27 cellular contexts compared by ENCODE assay signal in genomic region chr1:8519167-8519566, GRCh38.
"Had no signal": no experiment of that assay in that cellular context is flagged by ENCODE, and none has a peak within 500 bp of the region (broad histone marks: within the 10 kb centered on the region; RNA-seq: fewer than 3 reads in every experiment).

No MANE protein-coding gene starts in this region.

- H3K9me3 ChIP-seq: ascending aorta, heart right ventricle, right atrium auricular region, suprapubic skin, transverse colon had no signal

- H3K4me3 ChIP-seq: ascending aorta, cardiac muscle cell, heart right ventricle, right atrium auricular region, suprapubic skin, transverse colon had no signal

- H3K9me3 Mint-ChIP-seq: activated naive CD4-positive, alpha-beta T cell treated with anti-CD3 and anti-CD28 coated beads, Interleukin-2, amount 10 ng/mL, durations not matched to agents 7 days and 5 days; activated naive CD8-positive, alpha-beta T cell treated with anti-CD3 and anti-CD28 coated beads, Interleukin-2, amount 10 ng/mL, durations not matched to agents 7 days and 5 days; activated T-helper 1 cell treated with anti-CD3 and anti-CD28 coated beads, Interleukin-12 subunit alpha, Interleukin-12 subunit beta, Interleukin-2, Interleukin-4 antibody, amounts not matched to agents 30 ng/mL and 10 ng/mL and 1 ng/mL, durations not matched to agents 14 hours and 24 hours and 36 hours; brain; endodermal cell; memory B cell; naive thymus-derived CD4-positive, alpha-beta T cell had no signal

- H3K4me3 Mint-ChIP-seq: activated B cell treated with CpG ODN at 0.5 μM for 24 hours; activated naive CD4-positive, alpha-beta T cell treated with anti-CD3 and anti-CD28 coated beads, Interleukin-2, amount 10 ng/mL, durations not matched to agents 7 days and 5 days; activated naive CD8-positive, alpha-beta T cell treated with anti-CD3 and anti-CD28 coated beads, Interleukin-2, amount 10 ng/mL, durations not matched to agents 7 days and 5 days; activated T-helper 1 cell treated with anti-CD3 and anti-CD28 coated beads, Interleukin-12 subunit alpha, Interleukin-12 subunit beta, Interleukin-2, Interleukin-4 antibody, amounts not matched to agents 30 ng/mL and 10 ng/mL and 1 ng/mL, durations not matched to agents 14 hours and 24 hours and 36 hours; endodermal cell; memory B cell; T-helper 17 cell had no signal

- DNase-seq: activated B cell treated with CpG ODN at 0.5 μM for 24 hours; activated CD4-positive, alpha-beta T cell treated with anti-CD3 and anti-CD28 coated beads, Interleukin-2, amount 50 U/mL, for 4 hours; activated effector memory CD4-positive, alpha-beta T cell treated with anti-CD3 and anti-CD28 coated beads, Interleukin-2, amount 50 U/mL, for 16 hours; activated naive CD4-positive, alpha-beta T cell treated with anti-CD3 and anti-CD28 coated beads, Interleukin-2, amount 10 ng/mL, durations not matched to agents 7 days and 5 days; activated naive CD8-positive, alpha-beta T cell treated with anti-CD3 and anti-CD28 coated beads, Interleukin-2, amount 10 ng/mL, durations not matched to agents 7 days and 5 days; activated T-cell treated with anti-CD3 and anti-CD28 coated beads for 4 hours; cortex of kidney; endodermal cell; foreskin fibroblast; heart right ventricle; midbrain; naive thymus-derived CD4-positive, alpha-beta T cell; occipital lobe; stimulated activated CD4-positive, alpha-beta T cell treated with anti-CD3 and anti-CD28 coated beads, Interleukin-15, amount 100 ng/mL, for 24 hours; stimulated activated CD4-positive, alpha-beta T cell treated with anti-CD3 and anti-CD28 coated beads, Interleukin-2, amount 100 ng/mL, for 24 hours; stimulated activated naive CD4-positive, alpha-beta T cell; SW 1271; T-helper 17 cell; T1000; transverse colon had no signal

- H3K27me3 Mint-ChIP-seq: activated B cell treated with CpG ODN at 0.5 μM for 24 hours; activated naive CD4-positive, alpha-beta T cell treated with anti-CD3 and anti-CD28 coated beads, Interleukin-2, amount 10 ng/mL, durations not matched to agents 7 days and 5 days; activated naive CD8-positive, alpha-beta T cell treated with anti-CD3 and anti-CD28 coated beads, Interleukin-2, amount 10 ng/mL, durations not matched to agents 7 days and 5 days; memory B cell; naive thymus-derived CD4-positive, alpha-beta T cell; T-helper 17 cell had no signal

- H3K36me3 ChIP-seq: ascending aorta, cardiac muscle cell, right atrium auricular region had no signal

- H3K27ac ChIP-seq: ascending aorta had no signal

- H3K27ac Mint-ChIP-seq: activated naive CD4-positive, alpha-beta T cell treated with anti-CD3 and anti-CD28 coated beads, Interleukin-2, amount 10 ng/mL, durations not matched to agents 7 days and 5 days; activated naive CD8-positive, alpha-beta T cell treated with anti-CD3 and anti-CD28 coated beads, Interleukin-2, amount 10 ng/mL, durations not matched to agents 7 days and 5 days; activated T-helper 1 cell treated with anti-CD3 and anti-CD28 coated beads, Interleukin-12 subunit alpha, Interleukin-12 subunit beta, Interleukin-2, Interleukin-4 antibody, amounts not matched to agents 30 ng/mL and 10 ng/mL and 1 ng/mL, durations not matched to agents 14 hours and 24 hours and 36 hours had no signal

- H3K27me3 ChIP-seq: ascending aorta, cardiac muscle cell, heart right ventricle, right atrium auricular region, suprapubic skin, transverse colon had no signal
